ENCODE assay signal across 24 cellular contexts in the genomic region with DNA sequence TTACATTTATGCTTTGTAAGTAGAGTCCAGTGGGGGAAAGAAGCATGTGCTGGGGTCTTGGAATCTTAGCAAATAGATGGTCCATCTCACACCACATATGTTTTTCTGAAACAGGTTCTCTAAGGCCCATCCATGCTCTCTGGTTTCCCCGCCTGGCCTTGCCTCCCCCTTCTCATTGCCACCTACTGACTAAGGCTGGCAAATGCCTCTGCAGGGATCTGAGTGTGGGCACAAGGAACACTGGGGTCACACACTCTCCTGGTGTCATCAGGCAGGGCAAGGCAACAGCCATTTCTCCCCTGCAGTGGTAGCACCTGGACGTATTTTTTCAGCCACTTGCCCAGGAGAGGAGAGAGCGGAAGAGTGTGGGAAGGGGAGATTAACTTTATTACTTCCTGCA.
"Had no signal": no experiment of that assay in that cellular context is flagged by ENCODE, and none has a peak within 500 bp of the region (broad histone marks: within the 10 kb centered on the region; RNA-seq: fewer than 3 reads in every experiment).

No MANE protein-coding gene starts in this region.

- ATAC-seq: activated CD4-positive, alpha-beta T cell treated with anti-CD3 and anti-CD28 coated beads for 36 hours; body of pancreas; effector memory CD8-positive, alpha-beta T cell; gastroesophageal sphincter; naive thymus-derived CD8-positive, alpha-beta T cell had no signal

- H3K4me1 Mint-ChIP-seq: activated CD4-positive, alpha-beta T cell treated with anti-CD3 and anti-CD28 coated beads for 36 hours; activated naive CD8-positive, alpha-beta T cell treated with anti-CD3 and anti-CD28 coated beads for 36 hours; immature natural killer cell; naive thymus-derived CD8-positive, alpha-beta T cell had no signal

- H3K9me3 Mint-ChIP-seq: activated naive CD4-positive, alpha-beta T cell treated with anti-CD3 and anti-CD28 coated beads for 36 hours; activated naive CD8-positive, alpha-beta T cell treated with anti-CD3 and anti-CD28 coated beads for 36 hours; activated T-helper 1 cell treated with anti-CD3 and anti-CD28 coated beads, Interleukin-12 subunit alpha, Interleukin-12 subunit beta, Interleukin-2, Interleukin-4 antibody, amounts not matched to agents 30 ng/mL and 10 ng/mL and 1 ng/mL, durations not matched to agents 14 hours and 24 hours and 36 hours; effector memory CD8-positive, alpha-beta T cell; naive thymus-derived CD8-positive, alpha-beta T cell; neural crest cell; T-helper 2 cell treated with Interferon-gamma antibody and Interleukin-4, amounts not matched to agents 5 μg/mL and 100 μg/mL, for 36 hours had no signal

- H3K4me3 Mint-ChIP-seq: activated CD4-positive, alpha-beta T cell treated with anti-CD3 and anti-CD28 coated beads for 36 hours; activated naive CD4-positive, alpha-beta T cell treated with anti-CD3 and anti-CD28 coated beads for 36 hours; activated naive CD8-positive, alpha-beta T cell treated with anti-CD3 and anti-CD28 coated beads for 36 hours; activated T-helper 1 cell treated with anti-CD3 and anti-CD28 coated beads, Interleukin-12 subunit alpha, Interleukin-12 subunit beta, Interleukin-2, Interleukin-4 antibody, amounts not matched to agents 30 ng/mL and 10 ng/mL and 1 ng/mL, durations not matched to agents 14 hours and 24 hours and 36 hours; effector memory CD8-positive, alpha-beta T cell; immature natural killer cell; naive thymus-derived CD8-positive, alpha-beta T cell; neural crest cell; T-helper 2 cell treated with Interferon-gamma antibody and Interleukin-4, amounts not matched to agents 5 μg/mL and 100 μg/mL, for 36 hours had no signal

- H3K27me3 Mint-ChIP-seq: effector memory CD8-positive, alpha-beta T cell; naive thymus-derived CD8-positive, alpha-beta T cell had no signal

- H3K27ac Mint-ChIP-seq: activated CD4-positive, alpha-beta T cell treated with anti-CD3 and anti-CD28 coated beads for 36 hours; activated naive CD4-positive, alpha-beta T cell treated with anti-CD3 and anti-CD28 coated beads for 36 hours; activated naive CD8-positive, alpha-beta T cell treated with anti-CD3 and anti-CD28 coated beads for 36 hours; activated T-helper 1 cell treated with anti-CD3 and anti-CD28 coated beads, Interleukin-12 subunit alpha, Interleukin-12 subunit beta, Interleukin-2, Interleukin-4 antibody, amounts not matched to agents 30 ng/mL and 10 ng/mL and 1 ng/mL, durations not matched to agents 14 hours and 24 hours and 36 hours; effector memory CD8-positive, alpha-beta T cell; immature natural killer cell; naive thymus-derived CD8-positive, alpha-beta T cell; T-helper 2 cell treated with Interferon-gamma antibody and Interleukin-4, amounts not matched to agents 5 μg/mL and 100 μg/mL, for 36 hours had no signal

- H3K36me3 Mint-ChIP-seq: activated naive CD8-positive, alpha-beta T cell treated with anti-CD3 and anti-CD28 coated beads for 36 hours; immature natural killer cell; naive thymus-derived CD8-positive, alpha-beta T cell had no signal

- DNase-seq: activated CD4-positive, alpha-beta T cell treated with anti-CD3 and anti-CD28 coated beads for 36 hours; activated CD4-positive, alpha-beta T cell treated with anti-CD3 and anti-CD28 coated beads, Interleukin-2, amount 50 U/mL, for 48 hours; activated CD4-positive, CD25-positive, alpha-beta regulatory T cell; activated CD8-positive, alpha-beta memory T cell treated with anti-CD3 and anti-CD28 coated beads, Interleukin-2, amount 50 U/mL, for 4 hours; activated effector memory CD4-positive, alpha-beta T cell treated with anti-CD3 and anti-CD28 coated beads, Interleukin-2, amount 50 U/mL, for 16 hours; activated naive CD4-positive, alpha-beta T cell treated with anti-CD3 and anti-CD28 coated beads for 36 hours; activated naive CD8-positive, alpha-beta T cell treated with anti-CD3 and anti-CD28 coated beads for 36 hours; activated T-cell treated with anti-CD3 and anti-CD28 coated beads, Interleukin-2, amount 50 U/mL, for 1 hour; adrenal gland; aorta; body of pancreas; effector memory CD8-positive, alpha-beta T cell; hippocampal formation; immature natural killer cell; naive thymus-derived CD8-positive, alpha-beta T cell; stimulated activated CD4-positive, alpha-beta T cell treated with anti-CD3 and anti-CD28 coated beads, Interleukin-2, amount 100 ng/mL, for 48 hours; stimulated activated naive CD4-positive, alpha-beta T cell treated with Interleukin-2 at 50 U/mL for 16 hours; T-helper 1 cell; testis; transverse colon had no signal
